2 cellular contexts compared by ENCODE assay signal in the genomic region with DNA sequence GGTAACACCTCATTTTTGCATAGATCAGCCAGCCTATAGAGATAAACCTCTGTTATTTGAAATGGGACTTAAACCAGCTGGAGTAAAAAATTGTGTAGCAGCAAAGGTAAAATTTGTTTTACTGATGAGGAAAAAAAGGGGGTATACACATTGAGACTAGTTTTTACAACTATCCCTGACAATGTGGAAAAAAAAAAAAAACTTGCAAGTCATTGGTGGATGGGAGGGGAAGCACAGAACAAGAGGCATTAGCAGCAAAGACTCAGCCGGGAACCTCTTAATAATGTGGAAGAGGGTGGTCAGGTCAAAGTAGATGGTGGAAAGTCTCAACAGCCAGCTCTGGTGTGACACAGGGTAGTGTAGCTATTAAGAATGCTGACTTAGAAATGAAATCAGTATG.
TF ChIP-seq lines count a peak whose summit lies in the region.

No MANE protein-coding gene starts in this region.

TF ChIP-seq in WTC11, 78 proteins besides CTCF, POLR2A, EP300 and RAD21:
- TF ChIP-seq RELA (CRISPR knock-in tag; IDR thresholded peaks at IDR 0.05; ENCODE audit: borderline replicate concordance) (no peak), RORB (CRISPR knock-in tag; IDR thresholded peaks at IDR 0.05) (no peak), OVOL2 (CRISPR knock-in tag; IDR thresholded peaks at IDR 0.05; ENCODE audit: borderline replicate concordance) (no peak), PRRX2 (CRISPR knock-in tag; IDR thresholded peaks at IDR 0.05) (no peak)

TF ChIP-seq in K562, 482 proteins besides CTCF, POLR2A, EP300 and RAD21:
- TF ChIP-seq MAFG (tag; conservative IDR thresholded peaks at IDR 0.05) (peak; percentile 82), ZNF384 (IDR thresholded peaks at IDR 0.05; ENCODE audit: low read depth, low read length) (no peak), NFE2L1 (tag; IDR thresholded peaks at IDR 0.05; ENCODE audit: borderline replicate concordance, low read depth) (0 out of 2 replicates have a peak, but pooled peaks have one; percentile 37), C11orf30 (IDR thresholded peaks at IDR 0.05; ENCODE audit: low read depth) (peak; percentile 43), NFE2 (IDR thresholded peaks at IDR 0.05; ENCODE audit: low read depth) (0 out of 2 replicates have a peak, but pooled peaks have one; percentile 15), ZNF316 (IDR thresholded peaks at IDR 0.05) (peak; percentile 66)
- TF ChIP-seq, protein P1, sequence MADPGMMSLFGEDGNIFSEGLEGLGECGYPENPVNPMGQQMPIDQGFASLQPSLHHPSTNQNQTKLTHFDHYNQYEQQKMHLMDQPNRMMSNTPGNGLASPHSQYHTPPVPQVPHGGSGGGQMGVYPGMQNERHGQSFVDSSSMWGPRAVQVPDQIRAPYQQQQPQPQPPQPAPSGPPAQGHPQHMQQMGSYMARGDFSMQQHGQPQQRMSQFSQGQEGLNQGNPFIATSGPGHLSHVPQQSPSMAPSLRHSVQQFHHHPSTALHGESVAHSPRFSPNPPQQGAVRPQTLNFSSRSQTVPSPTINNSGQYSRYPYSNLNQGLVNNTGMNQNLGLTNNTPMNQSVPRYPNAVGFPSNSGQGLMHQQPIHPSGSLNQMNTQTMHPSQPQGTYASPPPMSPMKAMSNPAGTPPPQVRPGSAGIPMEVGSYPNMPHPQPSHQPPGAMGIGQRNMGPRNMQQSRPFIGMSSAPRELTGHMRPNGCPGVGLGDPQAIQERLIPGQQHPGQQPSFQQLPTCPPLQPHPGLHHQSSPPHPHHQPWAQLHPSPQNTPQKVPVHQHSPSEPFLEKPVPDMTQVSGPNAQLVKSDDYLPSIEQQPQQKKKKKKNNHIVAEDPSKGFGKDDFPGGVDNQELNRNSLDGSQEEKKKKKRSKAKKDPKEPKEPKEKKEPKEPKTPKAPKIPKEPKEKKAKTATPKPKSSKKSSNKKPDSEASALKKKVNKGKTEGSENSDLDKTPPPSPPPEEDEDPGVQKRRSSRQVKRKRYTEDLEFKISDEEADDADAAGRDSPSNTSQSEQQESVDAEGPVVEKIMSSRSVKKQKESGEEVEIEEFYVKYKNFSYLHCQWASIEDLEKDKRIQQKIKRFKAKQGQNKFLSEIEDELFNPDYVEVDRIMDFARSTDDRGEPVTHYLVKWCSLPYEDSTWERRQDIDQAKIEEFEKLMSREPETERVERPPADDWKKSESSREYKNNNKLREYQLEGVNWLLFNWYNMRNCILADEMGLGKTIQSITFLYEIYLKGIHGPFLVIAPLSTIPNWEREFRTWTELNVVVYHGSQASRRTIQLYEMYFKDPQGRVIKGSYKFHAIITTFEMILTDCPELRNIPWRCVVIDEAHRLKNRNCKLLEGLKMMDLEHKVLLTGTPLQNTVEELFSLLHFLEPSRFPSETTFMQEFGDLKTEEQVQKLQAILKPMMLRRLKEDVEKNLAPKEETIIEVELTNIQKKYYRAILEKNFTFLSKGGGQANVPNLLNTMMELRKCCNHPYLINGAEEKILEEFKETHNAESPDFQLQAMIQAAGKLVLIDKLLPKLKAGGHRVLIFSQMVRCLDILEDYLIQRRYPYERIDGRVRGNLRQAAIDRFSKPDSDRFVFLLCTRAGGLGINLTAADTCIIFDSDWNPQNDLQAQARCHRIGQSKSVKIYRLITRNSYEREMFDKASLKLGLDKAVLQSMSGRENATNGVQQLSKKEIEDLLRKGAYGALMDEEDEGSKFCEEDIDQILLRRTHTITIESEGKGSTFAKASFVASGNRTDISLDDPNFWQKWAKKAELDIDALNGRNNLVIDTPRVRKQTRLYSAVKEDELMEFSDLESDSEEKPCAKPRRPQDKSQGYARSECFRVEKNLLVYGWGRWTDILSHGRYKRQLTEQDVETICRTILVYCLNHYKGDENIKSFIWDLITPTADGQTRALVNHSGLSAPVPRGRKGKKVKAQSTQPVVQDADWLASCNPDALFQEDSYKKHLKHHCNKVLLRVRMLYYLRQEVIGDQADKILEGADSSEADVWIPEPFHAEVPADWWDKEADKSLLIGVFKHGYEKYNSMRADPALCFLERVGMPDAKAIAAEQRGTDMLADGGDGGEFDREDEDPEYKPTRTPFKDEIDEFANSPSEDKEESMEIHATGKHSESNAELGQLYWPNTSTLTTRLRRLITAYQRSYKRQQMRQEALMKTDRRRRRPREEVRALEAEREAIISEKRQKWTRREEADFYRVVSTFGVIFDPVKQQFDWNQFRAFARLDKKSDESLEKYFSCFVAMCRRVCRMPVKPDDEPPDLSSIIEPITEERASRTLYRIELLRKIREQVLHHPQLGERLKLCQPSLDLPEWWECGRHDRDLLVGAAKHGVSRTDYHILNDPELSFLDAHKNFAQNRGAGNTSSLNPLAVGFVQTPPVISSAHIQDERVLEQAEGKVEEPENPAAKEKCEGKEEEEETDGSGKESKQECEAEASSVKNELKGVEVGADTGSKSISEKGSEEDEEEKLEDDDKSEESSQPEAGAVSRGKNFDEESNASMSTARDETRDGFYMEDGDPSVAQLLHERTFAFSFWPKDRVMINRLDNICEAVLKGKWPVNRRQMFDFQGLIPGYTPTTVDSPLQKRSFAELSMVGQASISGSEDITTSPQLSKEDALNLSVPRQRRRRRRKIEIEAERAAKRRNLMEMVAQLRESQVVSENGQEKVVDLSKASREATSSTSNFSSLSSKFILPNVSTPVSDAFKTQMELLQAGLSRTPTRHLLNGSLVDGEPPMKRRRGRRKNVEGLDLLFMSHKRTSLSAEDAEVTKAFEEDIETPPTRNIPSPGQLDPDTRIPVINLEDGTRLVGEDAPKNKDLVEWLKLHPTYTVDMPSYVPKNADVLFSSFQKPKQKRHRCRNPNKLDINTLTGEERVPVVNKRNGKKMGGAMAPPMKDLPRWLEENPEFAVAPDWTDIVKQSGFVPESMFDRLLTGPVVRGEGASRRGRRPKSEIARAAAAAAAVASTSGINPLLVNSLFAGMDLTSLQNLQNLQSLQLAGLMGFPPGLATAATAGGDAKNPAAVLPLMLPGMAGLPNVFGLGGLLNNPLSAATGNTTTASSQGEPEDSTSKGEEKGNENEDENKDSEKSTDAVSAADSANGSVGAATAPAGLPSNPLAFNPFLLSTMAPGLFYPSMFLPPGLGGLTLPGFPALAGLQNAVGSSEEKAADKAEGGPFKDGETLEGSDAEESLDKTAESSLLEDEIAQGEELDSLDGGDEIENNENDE (IDR thresholded peaks at IDR 0.05; ENCODE audit: low read depth, low read length) = no peak
- TF ChIP-seq, protein P2, sequence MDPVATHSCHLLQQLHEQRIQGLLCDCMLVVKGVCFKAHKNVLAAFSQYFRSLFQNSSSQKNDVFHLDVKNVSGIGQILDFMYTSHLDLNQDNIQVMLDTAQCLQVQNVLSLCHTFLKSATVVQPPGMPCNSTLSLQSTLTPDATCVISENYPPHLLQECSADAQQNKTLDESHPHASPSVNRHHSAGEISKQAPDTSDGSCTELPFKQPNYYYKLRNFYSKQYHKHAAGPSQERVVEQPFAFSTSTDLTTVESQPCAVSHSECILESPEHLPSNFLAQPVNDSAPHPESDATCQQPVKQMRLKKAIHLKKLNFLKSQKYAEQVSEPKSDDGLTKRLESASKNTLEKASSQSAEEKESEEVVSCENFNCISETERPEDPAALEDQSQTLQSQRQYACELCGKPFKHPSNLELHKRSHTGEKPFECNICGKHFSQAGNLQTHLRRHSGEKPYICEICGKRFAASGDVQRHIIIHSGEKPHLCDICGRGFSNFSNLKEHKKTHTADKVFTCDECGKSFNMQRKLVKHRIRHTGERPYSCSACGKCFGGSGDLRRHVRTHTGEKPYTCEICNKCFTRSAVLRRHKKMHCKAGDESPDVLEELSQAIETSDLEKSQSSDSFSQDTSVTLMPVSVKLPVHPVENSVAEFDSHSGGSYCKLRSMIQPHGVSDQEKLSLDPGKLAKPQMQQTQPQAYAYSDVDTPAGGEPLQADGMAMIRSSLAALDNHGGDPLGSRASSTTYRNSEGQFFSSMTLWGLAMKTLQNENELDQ (CRISPR knock-in tag; IDR thresholded peaks at IDR 0.05; ENCODE audit: borderline replicate concordance) = no peak
